ENCODE assay signal across 3 cellular contexts in the genomic region with DNA sequence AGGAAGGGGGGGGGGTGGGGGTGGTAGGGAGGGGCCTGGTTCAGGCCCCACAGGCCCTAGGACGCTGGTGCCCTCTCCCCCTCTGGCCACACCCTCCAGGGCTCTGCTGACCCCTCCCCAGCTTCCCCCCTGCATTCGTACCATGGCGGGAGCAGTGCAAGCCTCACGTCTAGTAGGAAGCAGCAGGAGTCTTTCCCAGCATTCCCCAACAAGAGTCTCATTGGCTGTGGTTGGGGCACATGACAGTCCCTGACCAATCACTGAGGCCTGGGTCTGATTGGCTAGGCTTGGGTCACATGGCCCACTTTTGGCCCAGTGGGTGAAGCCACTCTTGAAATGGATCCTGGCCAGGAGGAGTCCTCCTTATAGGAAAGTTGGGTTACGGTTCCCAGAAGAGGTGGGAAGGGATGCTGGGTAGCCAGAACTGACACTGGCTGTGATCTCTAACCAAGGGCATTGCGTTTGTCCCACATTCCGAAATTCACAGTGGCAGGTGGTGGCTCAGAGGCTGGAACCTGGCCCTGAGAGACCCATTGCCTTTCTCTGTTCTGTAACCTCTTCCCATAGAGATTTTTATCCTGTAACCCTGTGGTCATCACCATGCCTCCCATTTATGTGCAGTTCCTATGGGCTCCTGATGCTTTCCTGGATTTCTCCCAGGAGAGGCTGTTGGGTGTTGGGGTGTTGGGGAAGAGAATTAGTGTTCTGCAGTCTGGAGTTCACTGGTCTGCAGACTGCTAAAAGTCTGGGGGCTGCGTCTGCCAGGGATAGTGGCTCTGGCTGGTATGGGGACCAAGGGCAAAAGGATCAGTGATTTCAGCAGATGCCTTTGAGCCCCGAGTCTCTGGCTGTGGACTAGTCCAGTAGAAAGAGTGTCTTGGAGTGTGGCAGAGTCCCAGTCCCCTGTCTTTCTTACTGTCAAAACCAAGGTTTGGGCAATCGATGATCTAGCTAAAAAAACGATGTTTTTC.
TF ChIP-seq lines count a peak whose summit lies in the region.

No MANE protein-coding gene starts in this region.

TF ChIP-seq in A549, 52 proteins besides CTCF, POLR2A, EP300 and RAD21:
- TF ChIP-seq, protein P1, sequence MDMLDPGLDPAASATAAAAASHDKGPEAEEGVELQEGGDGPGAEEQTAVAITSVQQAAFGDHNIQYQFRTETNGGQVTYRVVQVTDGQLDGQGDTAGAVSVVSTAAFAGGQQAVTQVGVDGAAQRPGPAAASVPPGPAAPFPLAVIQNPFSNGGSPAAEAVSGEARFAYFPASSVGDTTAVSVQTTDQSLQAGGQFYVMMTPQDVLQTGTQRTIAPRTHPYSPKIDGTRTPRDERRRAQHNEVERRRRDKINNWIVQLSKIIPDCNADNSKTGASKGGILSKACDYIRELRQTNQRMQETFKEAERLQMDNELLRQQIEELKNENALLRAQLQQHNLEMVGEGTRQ (IDR thresholded peaks at IDR 0.05): peak; percentile 81
- TF ChIP-seq RARB (CRISPR knock-in tag; IDR thresholded peaks at IDR 0.05): no peak

TF ChIP-seq in Ishikawa, 13 proteins besides CTCF, POLR2A, EP300 and RAD21 (continued from another document):
- TF ChIP-seq, protein P2, sequence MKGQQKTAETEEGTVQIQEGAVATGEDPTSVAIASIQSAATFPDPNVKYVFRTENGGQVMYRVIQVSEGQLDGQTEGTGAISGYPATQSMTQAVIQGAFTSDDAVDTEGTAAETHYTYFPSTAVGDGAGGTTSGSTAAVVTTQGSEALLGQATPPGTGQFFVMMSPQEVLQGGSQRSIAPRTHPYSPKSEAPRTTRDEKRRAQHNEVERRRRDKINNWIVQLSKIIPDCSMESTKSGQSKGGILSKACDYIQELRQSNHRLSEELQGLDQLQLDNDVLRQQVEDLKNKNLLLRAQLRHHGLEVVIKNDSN (IDR thresholded peaks at IDR 0.05): peak; percentile 86

TF ChIP-seq in K562, 482 proteins besides CTCF, POLR2A, EP300 and RAD21 (continues in another document):
- TF ChIP-seq, protein P3, sequence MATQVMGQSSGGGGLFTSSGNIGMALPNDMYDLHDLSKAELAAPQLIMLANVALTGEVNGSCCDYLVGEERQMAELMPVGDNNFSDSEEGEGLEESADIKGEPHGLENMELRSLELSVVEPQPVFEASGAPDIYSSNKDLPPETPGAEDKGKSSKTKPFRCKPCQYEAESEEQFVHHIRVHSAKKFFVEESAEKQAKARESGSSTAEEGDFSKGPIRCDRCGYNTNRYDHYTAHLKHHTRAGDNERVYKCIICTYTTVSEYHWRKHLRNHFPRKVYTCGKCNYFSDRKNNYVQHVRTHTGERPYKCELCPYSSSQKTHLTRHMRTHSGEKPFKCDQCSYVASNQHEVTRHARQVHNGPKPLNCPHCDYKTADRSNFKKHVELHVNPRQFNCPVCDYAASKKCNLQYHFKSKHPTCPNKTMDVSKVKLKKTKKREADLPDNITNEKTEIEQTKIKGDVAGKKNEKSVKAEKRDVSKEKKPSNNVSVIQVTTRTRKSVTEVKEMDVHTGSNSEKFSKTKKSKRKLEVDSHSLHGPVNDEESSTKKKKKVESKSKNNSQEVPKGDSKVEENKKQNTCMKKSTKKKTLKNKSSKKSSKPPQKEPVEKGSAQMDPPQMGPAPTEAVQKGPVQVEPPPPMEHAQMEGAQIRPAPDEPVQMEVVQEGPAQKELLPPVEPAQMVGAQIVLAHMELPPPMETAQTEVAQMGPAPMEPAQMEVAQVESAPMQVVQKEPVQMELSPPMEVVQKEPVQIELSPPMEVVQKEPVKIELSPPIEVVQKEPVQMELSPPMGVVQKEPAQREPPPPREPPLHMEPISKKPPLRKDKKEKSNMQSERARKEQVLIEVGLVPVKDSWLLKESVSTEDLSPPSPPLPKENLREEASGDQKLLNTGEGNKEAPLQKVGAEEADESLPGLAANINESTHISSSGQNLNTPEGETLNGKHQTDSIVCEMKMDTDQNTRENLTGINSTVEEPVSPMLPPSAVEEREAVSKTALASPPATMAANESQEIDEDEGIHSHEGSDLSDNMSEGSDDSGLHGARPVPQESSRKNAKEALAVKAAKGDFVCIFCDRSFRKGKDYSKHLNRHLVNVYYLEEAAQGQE (CRISPR knock-in tag; IDR thresholded peaks at IDR 0.05; ENCODE audit: low read depth): no peak
- no peak for TF ChIP-seq ZNF507 (tag; conservative IDR thresholded peaks at IDR 0.05)
- no peak for TF ChIP-seq SOX6 (IDR thresholded peaks at IDR 0.05)
- no peak for TF ChIP-seq CC2D1A (IDR thresholded peaks at IDR 0.05)
- TF ChIP-seq, protein P4, sequence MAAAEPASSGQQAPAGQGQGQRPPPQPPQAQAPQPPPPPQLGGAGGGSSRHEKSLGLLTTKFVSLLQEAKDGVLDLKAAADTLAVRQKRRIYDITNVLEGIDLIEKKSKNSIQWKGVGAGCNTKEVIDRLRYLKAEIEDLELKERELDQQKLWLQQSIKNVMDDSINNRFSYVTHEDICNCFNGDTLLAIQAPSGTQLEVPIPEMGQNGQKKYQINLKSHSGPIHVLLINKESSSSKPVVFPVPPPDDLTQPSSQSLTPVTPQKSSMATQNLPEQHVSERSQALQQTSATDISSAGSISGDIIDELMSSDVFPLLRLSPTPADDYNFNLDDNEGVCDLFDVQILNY (CRISPR knock-in tag; IDR thresholded peaks at IDR 0.05): no peak
- no peak for TF ChIP-seq FOXP1 (CRISPR knock-in tag; IDR thresholded peaks at IDR 0.05)
- TF ChIP-seq BMI1 (IDR thresholded peaks at IDR 0.05; ENCODE audit: low read length): no peak
- TF ChIP-seq FOXM1 (IDR thresholded peaks at IDR 0.05; ENCODE audit: low read depth): no peak
- no peak for TF ChIP-seq FOXM1 (CRISPR knock-in tag; IDR thresholded peaks at IDR 0.05; ENCODE audit: low read depth)
- TF ChIP-seq DMBX1 (CRISPR knock-in tag; IDR thresholded peaks at IDR 0.05; ENCODE audit: borderline replicate concordance): no peak
- TF ChIP-seq, protein P5, sequence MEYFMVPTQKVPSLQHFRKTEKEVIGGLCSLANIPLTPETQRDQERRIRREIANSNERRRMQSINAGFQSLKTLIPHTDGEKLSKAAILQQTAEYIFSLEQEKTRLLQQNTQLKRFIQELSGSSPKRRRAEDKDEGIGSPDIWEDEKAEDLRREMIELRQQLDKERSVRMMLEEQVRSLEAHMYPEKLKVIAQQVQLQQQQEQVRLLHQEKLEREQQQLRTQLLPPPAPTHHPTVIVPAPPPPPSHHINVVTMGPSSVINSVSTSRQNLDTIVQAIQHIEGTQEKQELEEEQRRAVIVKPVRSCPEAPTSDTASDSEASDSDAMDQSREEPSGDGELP (CRISPR knock-in tag; IDR thresholded peaks at IDR 0.05; ENCODE audit: borderline replicate concordance): peak; percentile 19; the same call in 1 of the 2 replicates
- TF ChIP-seq SMAD2 (IDR thresholded peaks at IDR 0.05; ENCODE audit: low read depth, low read length): no peak
- TF ChIP-seq RAD51 (IDR thresholded peaks at IDR 0.05; ENCODE audit: borderline replicate concordance, low read depth): peak; percentile 97
- TF ChIP-seq ZNF140 (CRISPR knock-in tag; IDR thresholded peaks at IDR 0.05): no peak
- no peak for TF ChIP-seq NCOA4 (IDR thresholded peaks at IDR 0.05; ENCODE audit: partially characterized antibody)
- TF ChIP-seq, protein P6, sequence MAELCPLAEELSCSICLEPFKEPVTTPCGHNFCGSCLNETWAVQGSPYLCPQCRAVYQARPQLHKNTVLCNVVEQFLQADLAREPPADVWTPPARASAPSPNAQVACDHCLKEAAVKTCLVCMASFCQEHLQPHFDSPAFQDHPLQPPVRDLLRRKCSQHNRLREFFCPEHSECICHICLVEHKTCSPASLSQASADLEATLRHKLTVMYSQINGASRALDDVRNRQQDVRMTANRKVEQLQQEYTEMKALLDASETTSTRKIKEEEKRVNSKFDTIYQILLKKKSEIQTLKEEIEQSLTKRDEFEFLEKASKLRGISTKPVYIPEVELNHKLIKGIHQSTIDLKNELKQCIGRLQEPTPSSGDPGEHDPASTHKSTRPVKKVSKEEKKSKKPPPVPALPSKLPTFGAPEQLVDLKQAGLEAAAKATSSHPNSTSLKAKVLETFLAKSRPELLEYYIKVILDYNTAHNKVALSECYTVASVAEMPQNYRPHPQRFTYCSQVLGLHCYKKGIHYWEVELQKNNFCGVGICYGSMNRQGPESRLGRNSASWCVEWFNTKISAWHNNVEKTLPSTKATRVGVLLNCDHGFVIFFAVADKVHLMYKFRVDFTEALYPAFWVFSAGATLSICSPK (IDR thresholded peaks at IDR 0.05; ENCODE audit: borderline replicate concordance): no peak
- TF ChIP-seq ZNF644 (tag; IDR thresholded peaks at IDR 0.05; ENCODE audit: low read depth): no peak
- 0 out of 2 replicates have a peak, but pooled peaks have one; percentile 33 for TF ChIP-seq CBX1 (IDR thresholded peaks at IDR 0.05; ENCODE audit: low read depth)
- no peak for TF ChIP-seq NFE2 (IDR thresholded peaks at IDR 0.05; ENCODE audit: low read depth)
- TF ChIP-seq EZH2 (IDR thresholded peaks at IDR 0.05; ENCODE audit: borderline replicate concordance, low read depth, low read length): no peak
- TF ChIP-seq, protein P7, sequence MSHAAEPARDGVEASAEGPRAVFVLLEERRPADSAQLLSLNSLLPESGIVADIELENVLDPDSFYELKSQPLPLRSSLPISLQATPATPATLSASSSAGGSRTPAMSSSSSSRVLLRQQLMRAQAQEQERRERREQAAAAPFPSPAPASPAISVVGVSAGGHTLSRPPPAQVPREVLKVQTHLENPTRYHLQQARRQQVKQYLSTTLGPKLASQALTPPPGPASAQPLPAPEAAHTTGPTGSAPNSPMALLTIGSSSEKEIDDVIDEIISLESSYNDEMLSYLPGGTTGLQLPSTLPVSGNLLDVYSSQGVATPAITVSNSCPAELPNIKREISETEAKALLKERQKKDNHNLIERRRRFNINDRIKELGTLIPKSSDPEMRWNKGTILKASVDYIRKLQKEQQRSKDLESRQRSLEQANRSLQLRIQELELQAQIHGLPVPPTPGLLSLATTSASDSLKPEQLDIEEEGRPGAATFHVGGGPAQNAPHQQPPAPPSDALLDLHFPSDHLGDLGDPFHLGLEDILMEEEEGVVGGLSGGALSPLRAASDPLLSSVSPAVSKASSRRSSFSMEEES (CRISPR knock-in tag; IDR thresholded peaks at IDR 0.05): no peak
- no peak for TF ChIP-seq SMARCE1 (IDR thresholded peaks at IDR 0.05)
- peak; percentile 70 for TF ChIP-seq CBFA2T2 (conservative IDR thresholded peaks at IDR 0.05)
- no peak for TF ChIP-seq XRCC5 (IDR thresholded peaks at IDR 0.05; ENCODE audit: low read depth, low read length)
- no peak for TF ChIP-seq ZNF717 (CRISPR knock-in tag; IDR thresholded peaks at IDR 0.05)
- TF ChIP-seq ZSCAN29 (IDR thresholded peaks at IDR 0.05): no peak
- TF ChIP-seq DDX20 (tag; IDR thresholded peaks at IDR 0.05; ENCODE audit: low read depth): no peak
- no peak for TF ChIP-seq TBL1XR1 (IDR thresholded peaks at IDR 0.05; ENCODE audit: low read length in 2 of 2)
- TF ChIP-seq EGR1 (conservative IDR thresholded peaks at IDR 0.05): no peak
- TF ChIP-seq ZNF12 (CRISPR knock-in tag; IDR thresholded peaks at IDR 0.05): no peak
- no peak for TF ChIP-seq ETV1 (tag; conservative IDR thresholded peaks at IDR 0.05; ENCODE audit: low read depth)
- TF ChIP-seq, protein P8, sequence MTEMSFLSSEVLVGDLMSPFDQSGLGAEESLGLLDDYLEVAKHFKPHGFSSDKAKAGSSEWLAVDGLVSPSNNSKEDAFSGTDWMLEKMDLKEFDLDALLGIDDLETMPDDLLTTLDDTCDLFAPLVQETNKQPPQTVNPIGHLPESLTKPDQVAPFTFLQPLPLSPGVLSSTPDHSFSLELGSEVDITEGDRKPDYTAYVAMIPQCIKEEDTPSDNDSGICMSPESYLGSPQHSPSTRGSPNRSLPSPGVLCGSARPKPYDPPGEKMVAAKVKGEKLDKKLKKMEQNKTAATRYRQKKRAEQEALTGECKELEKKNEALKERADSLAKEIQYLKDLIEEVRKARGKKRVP (CRISPR knock-in tag; IDR thresholded peaks at IDR 0.05): no peak
- no peak for TF ChIP-seq MXI1 (IDR thresholded peaks at IDR 0.05; ENCODE audit: low read depth, low read length)
- TF ChIP-seq ARHGAP35 (IDR thresholded peaks at IDR 0.05; ENCODE audit: partially characterized antibody): no peak
- TF ChIP-seq, protein P9, sequence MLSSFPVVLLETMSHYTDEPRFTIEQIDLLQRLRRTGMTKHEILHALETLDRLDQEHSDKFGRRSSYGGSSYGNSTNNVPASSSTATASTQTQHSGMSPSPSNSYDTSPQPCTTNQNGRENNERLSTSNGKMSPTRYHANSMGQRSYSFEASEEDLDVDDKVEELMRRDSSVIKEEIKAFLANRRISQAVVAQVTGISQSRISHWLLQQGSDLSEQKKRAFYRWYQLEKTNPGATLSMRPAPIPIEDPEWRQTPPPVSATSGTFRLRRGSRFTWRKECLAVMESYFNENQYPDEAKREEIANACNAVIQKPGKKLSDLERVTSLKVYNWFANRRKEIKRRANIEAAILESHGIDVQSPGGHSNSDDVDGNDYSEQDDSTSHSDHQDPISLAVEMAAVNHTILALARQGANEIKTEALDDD (IDR thresholded peaks at IDR 0.05): no peak
- no peak for TF ChIP-seq ZNF184 (CRISPR knock-in tag; IDR thresholded peaks at IDR 0.05)
- TF ChIP-seq, protein P10, sequence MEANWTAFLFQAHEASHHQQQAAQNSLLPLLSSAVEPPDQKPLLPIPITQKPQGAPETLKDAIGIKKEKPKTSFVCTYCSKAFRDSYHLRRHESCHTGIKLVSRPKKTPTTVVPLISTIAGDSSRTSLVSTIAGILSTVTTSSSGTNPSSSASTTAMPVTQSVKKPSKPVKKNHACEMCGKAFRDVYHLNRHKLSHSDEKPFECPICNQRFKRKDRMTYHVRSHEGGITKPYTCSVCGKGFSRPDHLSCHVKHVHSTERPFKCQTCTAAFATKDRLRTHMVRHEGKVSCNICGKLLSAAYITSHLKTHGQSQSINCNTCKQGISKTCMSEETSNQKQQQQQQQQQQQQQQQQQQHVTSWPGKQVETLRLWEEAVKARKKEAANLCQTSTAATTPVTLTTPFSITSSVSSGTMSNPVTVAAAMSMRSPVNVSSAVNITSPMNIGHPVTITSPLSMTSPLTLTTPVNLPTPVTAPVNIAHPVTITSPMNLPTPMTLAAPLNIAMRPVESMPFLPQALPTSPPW (CRISPR knock-in tag; IDR thresholded peaks at IDR 0.05): peak; percentile 73
- TF ChIP-seq ELF1 (tag; IDR thresholded peaks at IDR 0.05): 0 out of 2 replicates have a peak, but pooled peaks have one; percentile 40
- TF ChIP-seq HIVEP1 (CRISPR knock-in tag; IDR thresholded peaks at IDR 0.05): no peak
- TF ChIP-seq PHF21A (IDR thresholded peaks at IDR 0.05; ENCODE audit: borderline replicate concordance, low read depth): no peak
- TF ChIP-seq HNRNPH1 (optimal IDR thresholded peaks at IDR 0.05; ENCODE audit: low read depth, low read length): no peak
- peak; percentile 27; the same call in 1 of the 2 replicates for TF ChIP-seq LCOR (CRISPR knock-in tag; IDR thresholded peaks at IDR 0.05)
- no peak for TF ChIP-seq MIER1 (IDR thresholded peaks at IDR 0.05; ENCODE audit: low read depth)
- TF ChIP-seq FOS (IDR thresholded peaks at IDR 0.05; ENCODE audit: extremely low read depth, insufficient read length): peak; percentile 86
- TF ChIP-seq, protein P11, sequence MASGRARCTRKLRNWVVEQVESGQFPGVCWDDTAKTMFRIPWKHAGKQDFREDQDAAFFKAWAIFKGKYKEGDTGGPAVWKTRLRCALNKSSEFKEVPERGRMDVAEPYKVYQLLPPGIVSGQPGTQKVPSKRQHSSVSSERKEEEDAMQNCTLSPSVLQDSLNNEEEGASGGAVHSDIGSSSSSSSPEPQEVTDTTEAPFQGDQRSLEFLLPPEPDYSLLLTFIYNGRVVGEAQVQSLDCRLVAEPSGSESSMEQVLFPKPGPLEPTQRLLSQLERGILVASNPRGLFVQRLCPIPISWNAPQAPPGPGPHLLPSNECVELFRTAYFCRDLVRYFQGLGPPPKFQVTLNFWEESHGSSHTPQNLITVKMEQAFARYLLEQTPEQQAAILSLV (tag; IDR thresholded peaks at IDR 0.05): no peak
- no peak for TF ChIP-seq YBX1 (IDR thresholded peaks at IDR 0.05)
- TF ChIP-seq KLF1 (tag; IDR thresholded peaks at IDR 0.05): no peak
- TF ChIP-seq HOXB6 (CRISPR knock-in tag; IDR thresholded peaks at IDR 0.05; ENCODE audit: borderline replicate concordance): no peak
- TF ChIP-seq ZNF143 (CRISPR knock-in tag; IDR thresholded peaks at IDR 0.05): peak; percentile 46; the same call in 1 of the 2 replicates
